ENCODE assay signal across 1 cellular context in the genomic region with DNA sequence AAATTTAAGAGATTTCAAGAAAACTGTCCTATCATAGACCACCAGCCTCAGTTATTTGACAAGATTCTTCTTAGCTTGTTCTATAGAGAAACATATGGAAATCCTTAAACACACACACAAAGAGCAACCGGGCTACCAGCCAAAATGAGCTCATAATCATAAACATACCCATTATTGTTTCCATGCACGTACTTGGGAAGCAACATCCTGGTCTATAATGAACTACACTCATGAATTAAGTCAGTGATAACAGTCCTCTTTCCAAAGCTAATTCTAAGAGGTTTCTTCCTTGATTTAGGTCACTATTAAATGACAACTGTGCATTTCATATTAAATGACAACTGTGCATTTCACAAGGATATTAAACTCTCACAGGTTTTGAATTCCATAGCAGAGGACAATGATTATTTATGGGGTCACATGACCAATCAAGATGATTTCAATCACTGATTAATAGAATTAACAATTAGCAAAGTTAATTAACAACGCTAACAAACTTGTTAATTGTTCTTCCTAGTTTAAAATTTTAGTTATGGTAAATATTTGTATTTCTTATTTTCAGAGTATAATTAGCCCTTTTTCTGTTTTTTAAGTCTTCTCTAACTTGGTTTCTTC.
TF ChIP-seq lines count a peak whose summit lies in the region.

No MANE protein-coding gene starts in this region.

TF ChIP-seq in HEK293, 187 proteins besides CTCF, POLR2A, EP300 and RAD21 (continued from another document):
- TF ChIP-seq, protein P1, sequence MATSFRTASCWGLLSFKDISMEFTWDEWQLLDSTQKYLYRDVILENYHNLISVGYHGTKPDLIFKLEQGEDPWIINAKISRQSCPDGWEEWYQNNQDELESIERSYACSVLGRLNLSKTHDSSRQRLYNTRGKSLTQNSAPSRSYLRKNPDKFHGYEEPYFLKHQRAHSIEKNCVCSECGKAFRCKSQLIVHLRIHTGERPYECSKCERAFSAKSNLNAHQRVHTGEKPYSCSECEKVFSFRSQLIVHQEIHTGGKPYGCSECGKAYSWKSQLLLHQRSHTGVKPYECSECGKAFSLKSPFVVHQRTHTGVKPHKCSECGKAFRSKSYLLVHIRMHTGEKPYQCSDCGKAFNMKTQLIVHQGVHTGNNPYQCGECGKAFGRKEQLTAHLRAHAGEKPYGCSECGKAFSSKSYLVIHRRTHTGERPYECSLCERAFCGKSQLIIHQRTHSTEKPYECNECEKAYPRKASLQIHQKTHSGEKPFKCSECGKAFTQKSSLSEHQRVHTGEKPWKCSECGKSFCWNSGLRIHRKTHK (tag by site-specific recombination; IDR thresholded peaks at IDR 0.05), result no peak
- TF ChIP-seq, protein P2, sequence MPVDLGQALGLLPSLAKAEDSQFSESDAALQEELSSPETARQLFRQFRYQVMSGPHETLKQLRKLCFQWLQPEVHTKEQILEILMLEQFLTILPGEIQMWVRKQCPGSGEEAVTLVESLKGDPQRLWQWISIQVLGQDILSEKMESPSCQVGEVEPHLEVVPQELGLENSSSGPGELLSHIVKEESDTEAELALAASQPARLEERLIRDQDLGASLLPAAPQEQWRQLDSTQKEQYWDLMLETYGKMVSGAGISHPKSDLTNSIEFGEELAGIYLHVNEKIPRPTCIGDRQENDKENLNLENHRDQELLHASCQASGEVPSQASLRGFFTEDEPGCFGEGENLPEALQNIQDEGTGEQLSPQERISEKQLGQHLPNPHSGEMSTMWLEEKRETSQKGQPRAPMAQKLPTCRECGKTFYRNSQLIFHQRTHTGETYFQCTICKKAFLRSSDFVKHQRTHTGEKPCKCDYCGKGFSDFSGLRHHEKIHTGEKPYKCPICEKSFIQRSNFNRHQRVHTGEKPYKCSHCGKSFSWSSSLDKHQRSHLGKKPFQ (tag by site-specific recombination; IDR thresholded peaks at IDR 0.05), result no peak
- TF ChIP-seq, protein P3, sequence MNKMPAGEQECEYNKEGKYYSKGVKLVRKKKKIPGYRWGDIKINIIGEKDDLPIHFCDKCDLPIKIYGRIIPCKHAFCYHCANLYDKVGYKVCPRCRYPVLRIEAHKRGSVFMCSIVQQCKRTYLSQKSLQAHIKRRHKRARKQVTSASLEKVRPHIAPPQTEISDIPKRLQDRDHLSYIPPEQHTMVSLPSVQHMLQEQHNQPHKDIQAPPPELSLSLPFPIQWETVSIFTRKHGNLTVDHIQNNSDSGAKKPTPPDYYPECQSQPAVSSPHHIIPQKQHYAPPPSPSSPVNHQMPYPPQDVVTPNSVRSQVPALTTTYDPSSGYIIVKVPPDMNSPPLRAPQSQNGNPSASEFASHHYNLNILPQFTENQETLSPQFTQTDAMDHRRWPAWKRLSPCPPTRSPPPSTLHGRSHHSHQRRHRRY (tag by site-specific recombination; IDR thresholded peaks at IDR 0.05), result no peak
- TF ChIP-seq ZNF561 (tag by site-specific recombination; IDR thresholded peaks at IDR 0.05; ENCODE audit: borderline replicate concordance) (no peak), ZNF621 (tag by site-specific recombination; IDR thresholded peaks at IDR 0.05) (no peak), ZNF114 (tag by site-specific recombination; IDR thresholded peaks at IDR 0.05) (no peak), BCL11A (tag by site-specific recombination; IDR thresholded peaks at IDR 0.05; ENCODE audit: low read depth) (0 out of 2 replicates have a peak, but pooled peaks have one; percentile 59), ZNF366 (tag by site-specific recombination; conservative IDR thresholded peaks at IDR 0.05) (peak; percentile 94), ZNF830 (tag by site-specific recombination; IDR thresholded peaks at IDR 0.05; ENCODE audit: low read depth) (no peak), ZBTB17 (tag by site-specific recombination; IDR thresholded peaks at IDR 0.05) (peak; percentile 75), FEZF1 (tag by site-specific recombination; IDR thresholded peaks at IDR 0.05) (peak; percentile 97), ZNF302 (tag by site-specific recombination; IDR thresholded peaks at IDR 0.05; ENCODE audit: low read depth) (no peak), ZNF510 (tag by site-specific recombination; IDR thresholded peaks at IDR 0.05; ENCODE audit: insufficient replicate concordance) (no peak), ZNF239 (tag by site-specific recombination; IDR thresholded peaks at IDR 0.05) (no peak), ZNF514 (tag by site-specific recombination; IDR thresholded peaks at IDR 0.05) (no peak)
- TF ChIP-seq, protein P4, sequence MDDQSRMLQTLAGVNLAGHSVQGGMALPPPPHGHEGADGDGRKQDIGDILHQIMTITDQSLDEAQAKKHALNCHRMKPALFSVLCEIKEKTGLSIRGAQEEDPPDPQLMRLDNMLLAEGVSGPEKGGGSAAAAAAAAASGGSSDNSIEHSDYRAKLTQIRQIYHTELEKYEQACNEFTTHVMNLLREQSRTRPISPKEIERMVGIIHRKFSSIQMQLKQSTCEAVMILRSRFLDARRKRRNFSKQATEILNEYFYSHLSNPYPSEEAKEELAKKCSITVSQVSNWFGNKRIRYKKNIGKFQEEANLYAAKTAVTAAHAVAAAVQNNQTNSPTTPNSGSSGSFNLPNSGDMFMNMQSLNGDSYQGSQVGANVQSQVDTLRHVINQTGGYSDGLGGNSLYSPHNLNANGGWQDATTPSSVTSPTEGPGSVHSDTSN (CRISPR knock-in tag; IDR thresholded peaks at IDR 0.05), result no peak
- TF ChIP-seq, protein P5, sequence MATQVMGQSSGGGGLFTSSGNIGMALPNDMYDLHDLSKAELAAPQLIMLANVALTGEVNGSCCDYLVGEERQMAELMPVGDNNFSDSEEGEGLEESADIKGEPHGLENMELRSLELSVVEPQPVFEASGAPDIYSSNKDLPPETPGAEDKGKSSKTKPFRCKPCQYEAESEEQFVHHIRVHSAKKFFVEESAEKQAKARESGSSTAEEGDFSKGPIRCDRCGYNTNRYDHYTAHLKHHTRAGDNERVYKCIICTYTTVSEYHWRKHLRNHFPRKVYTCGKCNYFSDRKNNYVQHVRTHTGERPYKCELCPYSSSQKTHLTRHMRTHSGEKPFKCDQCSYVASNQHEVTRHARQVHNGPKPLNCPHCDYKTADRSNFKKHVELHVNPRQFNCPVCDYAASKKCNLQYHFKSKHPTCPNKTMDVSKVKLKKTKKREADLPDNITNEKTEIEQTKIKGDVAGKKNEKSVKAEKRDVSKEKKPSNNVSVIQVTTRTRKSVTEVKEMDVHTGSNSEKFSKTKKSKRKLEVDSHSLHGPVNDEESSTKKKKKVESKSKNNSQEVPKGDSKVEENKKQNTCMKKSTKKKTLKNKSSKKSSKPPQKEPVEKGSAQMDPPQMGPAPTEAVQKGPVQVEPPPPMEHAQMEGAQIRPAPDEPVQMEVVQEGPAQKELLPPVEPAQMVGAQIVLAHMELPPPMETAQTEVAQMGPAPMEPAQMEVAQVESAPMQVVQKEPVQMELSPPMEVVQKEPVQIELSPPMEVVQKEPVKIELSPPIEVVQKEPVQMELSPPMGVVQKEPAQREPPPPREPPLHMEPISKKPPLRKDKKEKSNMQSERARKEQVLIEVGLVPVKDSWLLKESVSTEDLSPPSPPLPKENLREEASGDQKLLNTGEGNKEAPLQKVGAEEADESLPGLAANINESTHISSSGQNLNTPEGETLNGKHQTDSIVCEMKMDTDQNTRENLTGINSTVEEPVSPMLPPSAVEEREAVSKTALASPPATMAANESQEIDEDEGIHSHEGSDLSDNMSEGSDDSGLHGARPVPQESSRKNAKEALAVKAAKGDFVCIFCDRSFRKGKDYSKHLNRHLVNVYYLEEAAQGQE (tag by site-specific recombination; IDR thresholded peaks at IDR 0.05), result no peak
TF ChIP-seq in HEK293: peak in this region for 43.
